ENCODE assay signal across 10 cellular contexts in the genomic region with DNA sequence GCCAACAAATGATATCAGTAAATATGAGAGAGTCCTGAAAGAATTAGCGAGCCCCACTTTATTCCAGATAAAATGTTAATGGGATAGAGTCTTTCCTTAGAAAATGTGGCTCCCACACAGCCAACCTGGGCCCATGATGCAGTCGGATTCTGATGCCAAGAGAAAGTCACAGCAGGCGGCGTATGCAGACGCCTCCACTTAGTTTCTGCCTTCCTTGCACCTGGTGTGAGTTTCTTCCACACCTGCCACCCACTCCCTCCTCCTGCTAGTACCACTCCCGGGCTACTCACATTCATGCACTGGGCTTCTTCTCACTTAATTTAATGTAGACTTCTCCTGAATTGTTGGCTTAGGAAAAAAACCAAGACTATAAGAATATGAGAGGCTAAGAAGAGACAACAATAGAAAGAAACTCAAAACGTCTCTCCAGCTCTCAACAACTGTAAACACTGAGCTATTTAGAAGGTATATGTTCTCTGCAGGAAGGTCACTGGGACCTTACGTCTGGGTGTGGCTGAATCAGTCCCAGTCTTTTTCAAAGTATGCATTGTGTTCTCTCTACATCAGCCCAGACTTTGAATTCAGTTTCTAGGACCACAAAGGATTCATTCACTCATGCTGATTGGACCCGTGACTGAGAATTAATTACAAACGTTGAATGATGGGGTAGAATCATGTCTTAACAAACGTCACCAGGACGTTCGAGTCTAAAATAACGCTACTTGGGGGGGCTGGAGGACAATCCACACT.
"Had no signal": no experiment of that assay in that cellular context is flagged by ENCODE, and none has a peak within 500 bp of the region (broad histone marks: within the 10 kb centered on the region; RNA-seq: fewer than 3 reads in every experiment).

No MANE protein-coding gene starts in this region.

- H3K27ac ChIP-seq: tibial nerve had no signal

- H3K4me1 ChIP-seq: tibial nerve had no signal

- H3K27ac Mint-ChIP-seq: brain, endodermal cell, nephron had no signal

- H3K4me3 ChIP-seq: tibial nerve had no signal

- H3K36me3 ChIP-seq: tibial nerve had no signal

- H3K4me3 Mint-ChIP-seq: brain, endodermal cell, nephron had no signal

- H3K27me3 ChIP-seq: tibial nerve had no signal

- H3K9me3 Mint-ChIP-seq: activated naive CD4-positive, alpha-beta T cell treated with anti-CD3 and anti-CD28 coated beads, Interleukin-2, amount 50 U/mL, for 72 hours; brain; endodermal cell; nephron had no signal

- ATAC-seq: activated naive CD4-positive, alpha-beta T cell treated with anti-CD3 and anti-CD28 coated beads, Interleukin-2, amount 50 U/mL, for 72 hours; left ventricle myocardium superior had no signal

- H3K4me1 Mint-ChIP-seq: nephron had no signal

- DNase-seq: activated CD4-positive, alpha-beta T cell treated with anti-CD3 and anti-CD28 coated beads, Interleukin-2, amount 50 U/mL, for 4 hours; activated CD4-positive, CD25-positive, alpha-beta regulatory T cell treated with anti-CD3 and anti-CD28 coated beads, Interleukin-2, amount 50 U/mL, for 72 hours; activated T-cell treated with anti-CD3 and anti-CD28 coated beads, Interleukin-2, amount 50 U/mL, for 1 hour; endodermal cell; left ventricle myocardium superior; mesenchymal stem cell had no signal

- H3K27me3 Mint-ChIP-seq: brain had no signal

- H3K9me3 ChIP-seq: tibial nerve had no signal

- H3K36me3 Mint-ChIP-seq: activated naive CD4-positive, alpha-beta T cell treated with anti-CD3 and anti-CD28 coated beads, Interleukin-2, amount 50 U/mL, for 72 hours had no signal
